Comparison of ENCODE assay signal across 9 cellular contexts in genomic region chr16:14186954-14187306, GRCh38.
A peak's percentile ranks its signal among the peaks of the same experiment; 100 is the strongest.
DNase-seq lines count a peak whose midpoint lies in the region; FAIRE-seq and TF ChIP-seq lines count a peak whose summit lies in the region.
"Had no signal": no experiment of that assay in that cellular context is flagged by ENCODE, and none has a peak within 500 bp of the region (broad histone marks: within the 10 kb centered on the region; RNA-seq: fewer than 3 reads in every experiment).

No MANE protein-coding gene starts in this region.

- H3K36me3 ChIP-seq in sigmoid colon: no peaks in the 10 kb centered on the region

- WGBS in sigmoid colon, 2 donors: 89% methylated on average over 1 of the region's 1 CpG

- peaks cover 0 to 46% (median 19%) of the 10 kb centered on the region in 4 donors for H3K4me1 ChIP-seq in sigmoid colon

- DNase-seq in EH (ENCODE audit: low read depth): peak; percentile 38
- no peak for DNase-seq in sigmoid colon
- DNase-seq in NOMO-1 treated with DMSO at 0.1 percent for 48 hours (lab: John Stamatoyannopoulos, UW; ENCODE audit: unreplicated experiment): no peak
- DNase-seq in CD1c-positive myeloid dendritic cell (ENCODE audit: extremely low spot score): no peak
- no peak for DNase-seq in dedifferentiated amniotic fluid mesenchymal stem cell (ENCODE audit: extremely low spot score)
- no peak for DNase-seq in RCC 7860 (ENCODE audit: low spot score)
- DNase-seq: NCI-H1105 treated with DMSO at 0.1 percent for 48 hours had no signal

- TF ChIP-seq POLR2A in sigmoid colon (IDR thresholded peaks at IDR 0.05): no peak

- no peak for FAIRE-seq in RCC 7860 (lab: Jason Lieb, UNC)

- no peak for TF ChIP-seq EP300 in sigmoid colon (IDR thresholded peaks at IDR 0.05)

- H3K4me3 ChIP-seq in iPS-18c (ENCODE audit: insufficient read depth, low read depth, low read length): 0 out of 2 replicates have a peak overlapping the region, but pooled peaks have one; percentile 17
- H3K4me3 ChIP-seq in sigmoid colon: peak overlapping the region; percentile 4 to 38 (median 29)

- intact Hi-C loops in sigmoid colon (cut with DNase I): loop anchor here (5.0 kb wide), 2 partner anchors 115 to 265 kb away; partner anchors contain the start of genes ERCC4 and MRTFB

- no peak for TF ChIP-seq CTCF in sigmoid colon (IDR thresholded peaks at IDR 0.05)

- H3K9me3 ChIP-seq in iPS-18c (ENCODE audit: control insufficient read depth, insufficient read depth, low read length) (no peaks in the 10 kb centered on the region), sigmoid colon (no peaks in the 10 kb centered on the region)

- H3K27me3 ChIP-seq in sigmoid colon: no peaks in the 10 kb centered on the region

- H3K27ac ChIP-seq in angular gyrus (ENCODE audit: low read depth, low read length): peak overlapping the region; percentile 83
- peak overlapping the region; percentile 62 to 74 (median 68) for H3K27ac ChIP-seq in sigmoid colon
